Comparison of ENCODE assay signal across 13 cellular contexts in the genomic region with DNA sequence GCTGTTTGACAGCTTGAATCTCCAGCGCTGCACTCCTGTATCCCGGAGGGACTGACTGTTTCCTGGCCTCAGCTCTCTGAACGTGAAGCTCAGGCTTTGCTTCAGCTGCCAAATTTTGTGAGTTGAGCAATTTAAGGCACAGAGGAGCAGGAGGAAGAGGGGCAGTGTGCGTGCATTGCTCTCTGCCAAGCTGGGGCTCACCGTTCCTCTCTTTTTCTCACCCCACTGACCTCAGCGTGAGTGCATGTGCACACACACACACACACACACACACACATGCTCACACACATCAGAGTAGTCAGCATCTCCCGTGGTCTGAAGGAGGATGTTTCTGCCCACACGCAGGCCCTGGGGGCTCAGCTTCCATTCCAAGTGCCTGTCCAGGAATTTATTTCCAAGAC. TPM values are rescaled to one million over a fixed set of nuclear protein-coding genes. Genes with fewer than 3 reads are reported as not detected.
DNase-seq lines count a peak whose midpoint lies in the region; TF ChIP-seq lines count a peak whose summit lies in the region.
"Had no signal": no experiment of that assay in that cellular context is flagged by ENCODE, and none has a peak within 500 bp of the region (broad histone marks: within the 10 kb centered on the region; RNA-seq: fewer than 3 reads in every experiment).

No MANE protein-coding gene starts in this region.

- TF ChIP-seq POLR2A in prostate gland (IDR thresholded peaks at IDR 0.05), result no peak

- TF ChIP-seq CTCF in glutamatergic neuron (IDR thresholded peaks at IDR 0.05; ENCODE audit: partially characterized antibody, unreplicated experiment) (no peak), prostate gland (IDR thresholded peaks at IDR 0.05) (no peak), A673 (conservative IDR thresholded peaks at IDR 0.05; ENCODE audit: low read depth, low read length) (no peak), coronary artery (IDR thresholded peaks at IDR 0.05) (no peak)

- intact Hi-C loops in prostate gland (cut with DNase I) (no loop called here), A673 (cut with micrococcal nuclease; ENCODE audit: unreplicated experiment) (no loop called here)

- peak overlapping the region; percentile 36 for H3K4me3 Mint-ChIP-seq in glutamatergic neuron (ENCODE audit: unreplicated experiment)
- H3K4me3 Mint-ChIP-seq: activated naive CD4-positive, alpha-beta T cell treated with anti-CD3 and anti-CD28 coated beads, Interleukin-2, amount 50 U/mL, for 24 hours; effector memory CD8-positive, alpha-beta T cell had no signal

- CTCF ChIA-PET in A673 (lab: Charles Lee), result no interaction called here

- H3K36me3 ChIP-seq in prostate gland, result no peaks in the 10 kb centered on the region
- no peaks in the 10 kb centered on the region for H3K36me3 ChIP-seq in A673 (ENCODE audit: insufficient read depth, low read length, poor library complexity, severe bottlenecking)

- H3K27me3 Mint-ChIP-seq in glutamatergic neuron (ENCODE audit: unreplicated experiment), result peaks cover 11% of the 10 kb centered on the region

- H3K4me1 ChIP-seq in prostate gland (replicated peaks), result no peaks in the 10 kb centered on the region
- no peaks in the 10 kb centered on the region for H3K4me1 ChIP-seq in A673 (ENCODE audit: insufficient read depth, low read length, poor library complexity, severe bottlenecking)

- peaks cover 4% of the 10 kb centered on the region for H3K4me1 Mint-ChIP-seq in glutamatergic neuron (ENCODE audit: low read depth, unreplicated experiment)

- H3K9me3 ChIP-seq in prostate gland (no peaks in the 10 kb centered on the region), A673 (ENCODE audit: low read depth, low read length, poor library complexity, severe bottlenecking) (no peaks in the 10 kb centered on the region)

- H3K4me3 ChIP-seq in prostate gland, result no peak overlapping the region
- no peak overlapping the region for H3K4me3 ChIP-seq in A673 (ENCODE audit: low read depth, low read length, poor library complexity, severe bottlenecking)
- H3K4me3 ChIP-seq in coronary artery, result no peak overlapping the region

- H3K36me3 Mint-ChIP-seq in glutamatergic neuron (ENCODE audit: unreplicated experiment), result no peaks in the 10 kb centered on the region
- H3K36me3 Mint-ChIP-seq: activated naive CD4-positive, alpha-beta T cell treated with anti-CD3 and anti-CD28 coated beads, Interleukin-2, amount 50 U/mL, for 24 hours had no signal

- H3K27ac ChIP-seq in prostate gland, result peak overlapping the region in 1 of 2 donors; percentile 14
- no peak overlapping the region for H3K27ac ChIP-seq in A673 (ENCODE audit: low read depth, low read length, poor library complexity, severe bottlenecking)
- peak overlapping the region in 1 of 2 donors; percentile 56 for H3K27ac ChIP-seq in coronary artery

- H3K9me3 Mint-ChIP-seq in glutamatergic neuron (ENCODE audit: unreplicated experiment), result no peaks in the 10 kb centered on the region
- H3K9me3 Mint-ChIP-seq: activated naive CD4-positive, alpha-beta T cell treated with anti-CD3 and anti-CD28 coated beads, Interleukin-2, amount 50 U/mL, for 24 hours; effector memory CD8-positive, alpha-beta T cell had no signal

- 14% methylated on average over 8 of the region's 8 CpGs for WGBS in prostate gland

- H3K27me3 ChIP-seq in prostate gland (replicated peaks; ENCODE audit: insufficient read depth) (no peaks in the 10 kb centered on the region), A673 (replicated peaks; ENCODE audit: insufficient read depth, low read depth, low read length, poor library complexity) (peaks cover 4% of the 10 kb centered on the region)

- BruUV-seq in A673 (replicated peaks; lab: Mats Ljungman, UMichigan), result no TSS peak

- DNase-seq in COLO829 (ENCODE audit: low spot score) (peak; percentile 96), amniotic epithelial cell (ENCODE audit: low read depth) (peak; percentile 71), glutamatergic neuron (no peak), prostate gland (ENCODE audit: low spot score) (peak; percentile 20), A673 (ENCODE audit: low spot score) (no peak), NCI-H1105 (lab: John Stamatoyannopoulos, UW) (no peak), HK-2 (ENCODE audit: unreplicated experiment) (no peak), coronary artery (ENCODE audit: low spot score) (no peak)
- DNase-seq: effector memory CD8-positive, alpha-beta T cell; islet precursor cell; SIG-M5 had no signal

- POLR2A ChIA-PET in A673 (lab: Charles Lee; ENCODE audit: low non-redundant PET), result no interaction called here

- H3K27ac Mint-ChIP-seq in glutamatergic neuron (ENCODE audit: unreplicated experiment), result no peak overlapping the region
- H3K27ac Mint-ChIP-seq: activated naive CD4-positive, alpha-beta T cell treated with anti-CD3 and anti-CD28 coated beads, Interleukin-2, amount 50 U/mL, for 24 hours; effector memory CD8-positive, alpha-beta T cell; progenitor cell of endocrine pancreas had no signal

RNA-seq across cellular contexts. Expression of a gene that starts 27.8 kb away (rescaled TPM):
- total RNA-seq in glutamatergic neuron (ENCODE audit: unreplicated experiment) (3.8 TPM), prostate gland (1 to 10 TPM in 1 of 2 donors, under 1 TPM in 1; 0.97 to 1.2 TPM), A673 (2021) (0.21 and 0.31 TPM in 2 replicates)

Comparison
In these comparisons a context has a peak if more than half of its experiments do, and no peak if none do; other contexts are left out.
1. DNase-seq: peak in COLO829 (single experiment), amniotic epithelial cell (single experiment) and prostate gland (single experiment); none in glutamatergic neuron (single experiment), A673 (single experiment), NCI-H1105 (single experiment), HK-2 (single experiment) and coronary artery (single experiment).